ENCODE assay signal across 10 cellular contexts in genomic region chr9:69202556-69202955, GRCh38.
"Had no signal": no experiment of that assay in that cellular context is flagged by ENCODE, and none has a peak within 500 bp of the region (broad histone marks: within the 10 kb centered on the region; RNA-seq: fewer than 3 reads in every experiment).

No MANE protein-coding gene starts in this region.

- H3K9ac ChIP-seq: KMS-11 had no signal

- H3K4me2 ChIP-seq: KMS-11 had no signal

- ATAC-seq: HepG2, K562 had no signal

- H3K4me3 ChIP-seq: K562 had no signal

- H3K27ac ChIP-seq: HL-60, KMS-11 had no signal

- H3K36me3 Mint-ChIP-seq: IgD-negative memory B cell had no signal

- H3K27ac Mint-ChIP-seq: IgD-negative memory B cell had no signal

- DNase-seq: IMR-90, Karpas-422, KBM-7, KG1 had no signal

- H3K4me3 Mint-ChIP-seq: IgD-negative memory B cell had no signal

- H3K9me3 Mint-ChIP-seq: IgD-negative memory B cell had no signal

- FAIRE-seq: HepG2, HTR-8/SVneo, K562 had no signal
